ENCODE assay signal across 18 cellular contexts in genomic region chr16:57890752-57891111, GRCh38.
DNase-seq lines count a peak whose midpoint lies in the region; ATAC-seq and TF ChIP-seq lines count a peak whose summit lies in the region.
"Had no signal": no experiment of that assay in that cellular context is flagged by ENCODE, and none has a peak within 500 bp of the region (broad histone marks: within the 10 kb centered on the region; RNA-seq: fewer than 3 reads in every experiment).

No MANE protein-coding gene starts in this region.

- peaks cover 31% of the 10 kb centered on the region for H3K27me3 Mint-ChIP-seq in activated CD4-positive, alpha-beta memory T cell treated with anti-CD3 and anti-CD28 coated beads, Interleukin-2, amount 10 ng/mL, durations not matched to agents 7 days and 5 days
- peaks cover 52 to 68% of the 10 kb centered on the region in 2 donors for H3K27me3 Mint-ChIP-seq in stimulated activated naive B cell treated with anti-CD40 and anti-IgM and Interleukin-4, amounts not matched to agents 10 μg/mL and 1 μg/mL and 100 μg/mL, for 72 hours

- H3K79me2 ChIP-seq in ACC112 (ENCODE audit: control insufficient read depth, insufficient read depth, low read length, unreplicated experiment), result no peaks in the 10 kb centered on the region

- TF ChIP-seq POLR2A in body of pancreas (IDR thresholded peaks at IDR 0.05) (no peak), right lobe of liver (IDR thresholded peaks at IDR 0.05) (no peak)

- H3K36me3 ChIP-seq in ACC112 (ENCODE audit: insufficient read depth, low read length) (no peaks in the 10 kb centered on the region), body of pancreas (replicated peaks in 1 of 2; ENCODE audit: insufficient read depth in 1 of 2, low read depth in 2 of 2) (no peaks in the 10 kb centered on the region), right lobe of liver (no peaks in the 10 kb centered on the region)

- H3K4me3 ChIP-seq in ACC112 (ENCODE audit: low read depth, low read length) (no peak overlapping the region), body of pancreas (no peak overlapping the region), right lobe of liver (no peak overlapping the region)
- H3K4me3 ChIP-seq: GM12878, GM23248 had no signal

- no peak overlapping the region for H2AFZ ChIP-seq in ACC112 (ENCODE audit: low read length, unreplicated experiment)
- H2AFZ ChIP-seq: GM23248 had no signal

- peaks cover 61% of the 10 kb centered on the region for H3K4me1 ChIP-seq in ACC112 (ENCODE audit: control insufficient read depth, insufficient read depth, low read length, unreplicated experiment)
- peaks cover 41% of the 10 kb centered on the region for H3K4me1 ChIP-seq in body of pancreas
- peaks cover 0 to 63% (median 41%) of the 10 kb centered on the region in 4 donors for H3K4me1 ChIP-seq in right lobe of liver

- H3K9me3 ChIP-seq in body of pancreas (no peaks in the 10 kb centered on the region), right lobe of liver (no peaks in the 10 kb centered on the region)

- H3K27ac ChIP-seq in ACC112 (ENCODE audit: low read depth, low read length) (peak overlapping the region; percentile 95), body of pancreas (peak overlapping the region in 3 of 4 donors; percentile 37 to 74 (median 38)), right lobe of liver (peak overlapping the region; percentile 63 to 96 (median 87))
- H3K27ac ChIP-seq: GM23248, KMS-11 had no signal

- H3K36me3 Mint-ChIP-seq in stimulated activated effector memory CD8-positive, alpha-beta T cell treated with anti-CD3 and anti-CD28 coated beads, Interleukin-12 subunit alpha, Interleukin-12 subunit beta, amount 100 ng/mL, for 72 hours, result no peaks in the 10 kb centered on the region
- H3K36me3 Mint-ChIP-seq in activated CD4-positive, alpha-beta memory T cell treated with anti-CD3 and anti-CD28 coated beads, Interleukin-2, amount 10 ng/mL, durations not matched to agents 7 days and 5 days (ENCODE audit: low read depth), result no peaks in the 10 kb centered on the region
- H3K36me3 Mint-ChIP-seq in stimulated activated naive B cell treated with anti-CD40 and anti-IgM and Interleukin-4, amounts not matched to agents 10 μg/mL and 1 μg/mL and 100 μg/mL, for 72 hours, result no peaks in the 10 kb centered on the region
- H3K36me3 Mint-ChIP-seq: CD4-positive, alpha-beta memory T cell had no signal

- peak overlapping the region; percentile 24 for H3K27ac Mint-ChIP-seq in stimulated activated effector memory CD8-positive, alpha-beta T cell treated with anti-CD3 and anti-CD28 coated beads, Interleukin-12 subunit alpha, Interleukin-12 subunit beta, amount 100 ng/mL, for 72 hours
- H3K27ac Mint-ChIP-seq in activated CD4-positive, alpha-beta memory T cell treated with anti-CD3 and anti-CD28 coated beads, Interleukin-2, amount 10 ng/mL, durations not matched to agents 7 days and 5 days, result no peak overlapping the region
- no peak overlapping the region for H3K27ac Mint-ChIP-seq in stimulated activated naive B cell treated with anti-CD40 and anti-IgM and Interleukin-4, amounts not matched to agents 10 μg/mL and 1 μg/mL and 100 μg/mL, for 72 hours
- H3K27ac Mint-ChIP-seq: B cell; CD4-positive, alpha-beta memory T cell had no signal

- no peak for TF ChIP-seq CTCF in body of pancreas (IDR thresholded peaks at IDR 0.05)
- no peak for TF ChIP-seq CTCF in right lobe of liver (IDR thresholded peaks at IDR 0.05)

- intact Hi-C loops in body of pancreas (cut with DNase I), result no loop called here
- intact Hi-C loops in right lobe of liver (cut with DNase I), result no loop called here

- H3K4me3 Mint-ChIP-seq in stimulated activated effector memory CD8-positive, alpha-beta T cell treated with anti-CD3 and anti-CD28 coated beads, Interleukin-12 subunit alpha, Interleukin-12 subunit beta, amount 100 ng/mL, for 72 hours, result no peak overlapping the region
- no peak overlapping the region for H3K4me3 Mint-ChIP-seq in activated CD4-positive, alpha-beta memory T cell treated with anti-CD3 and anti-CD28 coated beads, Interleukin-2, amount 10 ng/mL, durations not matched to agents 7 days and 5 days
- H3K4me3 Mint-ChIP-seq in stimulated activated naive B cell treated with anti-CD40 and anti-IgM and Interleukin-4, amounts not matched to agents 10 μg/mL and 1 μg/mL and 100 μg/mL, for 72 hours, result no peak overlapping the region
- H3K4me3 Mint-ChIP-seq: B cell; CD4-positive, alpha-beta memory T cell had no signal

- H3K27me3 ChIP-seq in ACC112 (ENCODE audit: insufficient read depth, low read length) (no peaks in the 10 kb centered on the region), body of pancreas (no peaks in the 10 kb centered on the region), right lobe of liver (no peaks in the 10 kb centered on the region)

- no peak for DNase-seq in body of pancreas
- no peak for DNase-seq in right lobe of liver
- no peak for DNase-seq in stimulated activated effector memory CD8-positive, alpha-beta T cell treated with anti-CD3 and anti-CD28 coated beads, Interleukin-12 subunit alpha, Interleukin-12 subunit beta, amount 100 ng/mL, for 72 hours (ENCODE audit: low spot score in 2 of 2)
- no peak for DNase-seq in activated CD4-positive, alpha-beta memory T cell treated with anti-CD3 and anti-CD28 coated beads, Interleukin-2, amount 10 ng/mL, durations not matched to agents 7 days and 5 days
- DNase-seq in midbrain (lab: John Stamatoyannopoulos, UW), result no peak
- no peak for DNase-seq in stimulated activated naive B cell treated with anti-CD40 and anti-IgM and Interleukin-4, amounts not matched to agents 10 μg/mL and 1 μg/mL and 100 μg/mL, for 72 hours
- DNase-seq: CD4-positive, alpha-beta memory T cell; DMS79; NCI-H1092; NCI-H1694; NCI-H2107; NCI-H226; RPMI8226 had no signal

- CTCF ChIA-PET in activated CD4-positive, alpha-beta memory T cell treated with anti-CD3 and anti-CD28 coated beads, Interleukin-2, amount 10 ng/mL, durations not matched to agents 7 days and 5 days (lab: Charles Lee), result interaction anchor here (1.1 kb wide), 1 partner anchor 97 kb away, joined by 3 read pairs; no protein-coding TSS in a partner anchor

- ATAC-seq in body of pancreas (no peak), right lobe of liver (no peak)
- no peak for ATAC-seq in stimulated activated effector memory CD8-positive, alpha-beta T cell treated with anti-CD3 and anti-CD28 coated beads, Interleukin-12 subunit alpha, Interleukin-12 subunit beta, amount 100 ng/mL, for 72 hours
- no peak for ATAC-seq in stimulated activated naive B cell treated with anti-CD40 and anti-IgM and Interleukin-4, amounts not matched to agents 10 μg/mL and 1 μg/mL and 100 μg/mL, for 72 hours (replicated peaks)
- ATAC-seq: GM12878 had no signal

- POLR2A ChIA-PET in activated CD4-positive, alpha-beta memory T cell treated with anti-CD3 and anti-CD28 coated beads, Interleukin-2, amount 10 ng/mL, durations not matched to agents 7 days and 5 days (lab: Charles Lee), result no interaction called here

- peaks cover 17% of the 10 kb centered on the region for H3K4me1 Mint-ChIP-seq in stimulated activated effector memory CD8-positive, alpha-beta T cell treated with anti-CD3 and anti-CD28 coated beads, Interleukin-12 subunit alpha, Interleukin-12 subunit beta, amount 100 ng/mL, for 72 hours
- peaks cover 17% of the 10 kb centered on the region for H3K4me1 Mint-ChIP-seq in activated CD4-positive, alpha-beta memory T cell treated with anti-CD3 and anti-CD28 coated beads, Interleukin-2, amount 10 ng/mL, durations not matched to agents 7 days and 5 days
- peaks cover 7 to 9% of the 10 kb centered on the region in 2 donors for H3K4me1 Mint-ChIP-seq in stimulated activated naive B cell treated with anti-CD40 and anti-IgM and Interleukin-4, amounts not matched to agents 10 μg/mL and 1 μg/mL and 100 μg/mL, for 72 hours

- no peaks in the 10 kb centered on the region for H3K9me3 Mint-ChIP-seq in stimulated activated effector memory CD8-positive, alpha-beta T cell treated with anti-CD3 and anti-CD28 coated beads, Interleukin-12 subunit alpha, Interleukin-12 subunit beta, amount 100 ng/mL, for 72 hours
- no peaks in the 10 kb centered on the region for H3K9me3 Mint-ChIP-seq in activated CD4-positive, alpha-beta memory T cell treated with anti-CD3 and anti-CD28 coated beads, Interleukin-2, amount 10 ng/mL, durations not matched to agents 7 days and 5 days
- no peaks in the 10 kb centered on the region for H3K9me3 Mint-ChIP-seq in stimulated activated naive B cell treated with anti-CD40 and anti-IgM and Interleukin-4, amounts not matched to agents 10 μg/mL and 1 μg/mL and 100 μg/mL, for 72 hours
- H3K9me3 Mint-ChIP-seq: CD4-positive, alpha-beta memory T cell had no signal

- 84 to 95% methylated on average over 3 of the region's 3 CpGs for WGBS in body of pancreas, 2 donors
- 55% methylated on average over 2 of the region's 3 CpGs for WGBS in right lobe of liver (ENCODE audit: insufficient coverage, low coverage, low lambda C conversion rate, missing lambda C conversion rate)

Comparison
In these comparisons a context has a peak if more than half of its experiments do, and no peak if none do; other contexts are left out.
1. H3K27ac ChIP-seq: peak in every context shown above with its lines; median percentile 95 in ACC112; 87 in right lobe of liver; 38 in body of pancreas.